8 cellular contexts compared by ENCODE assay signal in the genomic region with DNA sequence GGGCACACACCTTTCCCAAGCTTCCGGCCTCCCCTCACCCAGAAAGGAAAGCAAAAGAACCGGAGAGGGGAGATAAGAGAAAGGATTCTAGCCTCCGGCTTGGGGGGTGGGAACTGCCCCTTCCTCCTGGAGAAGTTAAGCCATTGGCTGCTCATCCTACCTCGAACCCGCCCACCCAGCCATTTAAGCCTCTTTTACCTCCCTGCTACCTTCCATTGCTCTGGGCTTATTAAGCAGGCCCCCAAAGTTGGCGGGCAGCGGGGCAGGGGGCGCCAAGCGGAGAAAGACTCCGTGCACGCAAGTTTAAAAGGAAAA. TPM values are rescaled to one million over a fixed set of nuclear protein-coding genes. Genes with fewer than 3 reads are reported as not detected.
DNase-seq lines count a peak whose midpoint lies in the region; ATAC-seq and TF ChIP-seq lines count a peak whose summit lies in the region.

No MANE protein-coding gene starts in this region.

- H3K27me3 Mint-ChIP-seq in mesothelial cell of epicardium (ENCODE audit: low read depth): no peaks in the 10 kb centered on the region

- DNase-seq in BE2C (peak; percentile 95), HS-5 (ENCODE audit: low read depth) (peak; percentile 22), NCI-H748 treated with DMSO at 0.1 percent for 48 hours (lab: John Stamatoyannopoulos, UW) (peak; percentile 79), epithelial cell of prostate (ENCODE audit: low read depth, low spot score) (no peak), mesothelial cell of epicardium (ENCODE audit: low spot score in 2 of 2, unreplicated experiment in 2 of 2) (peak; percentile 79 to 84)
- peak; percentile 44 to 54 for DNase-seq in activated CD4-positive, alpha-beta T cell treated with anti-CD3 and anti-CD28 coated beads, Interleukin-2, amount 50 U/mL, for 48 hours
- peak; percentile 56 for DNase-seq in stimulated activated naive CD4-positive, alpha-beta T cell treated with Interleukin-2 at 50 U/mL for 16 hours (lab: John Stamatoyannopoulos, UW)

- no peaks in the 10 kb centered on the region for H3K9me3 Mint-ChIP-seq in mesothelial cell of epicardium

- no peak for TF ChIP-seq CTCF in BE2C (IDR thresholded peaks at IDR 0.05; ENCODE audit: low read depth, low read length)
- no peak for TF ChIP-seq CTCF in mesothelial cell of epicardium (IDR thresholded peaks at IDR 0.05; ENCODE audit: unreplicated experiment)

- H3K27me3 ChIP-seq in BE2C: no peaks in the 10 kb centered on the region

- H3K27ac ChIP-seq in epithelial cell of prostate: peak overlapping the region; percentile 97

- peaks cover 41% of the 10 kb centered on the region for H3K4me1 Mint-ChIP-seq in mesothelial cell of epicardium

- no peak for ATAC-seq in HG02571 (IDR thresholded peaks at IDR 0.05; ENCODE audit: unreplicated experiment)

- peak overlapping the region; percentile 98 for H3K4me3 ChIP-seq in BE2C (ENCODE audit: low read depth, low read length)

- H3K4me3 Mint-ChIP-seq in mesothelial cell of epicardium: peak overlapping the region; percentile 95

- peaks cover 3% of the 10 kb centered on the region; the same call in 1 of the 2 replicates for H3K36me3 ChIP-seq in BE2C

- no peaks in the 10 kb centered on the region for H3K36me3 Mint-ChIP-seq in mesothelial cell of epicardium

- H3K4me1 ChIP-seq in BE2C: no peaks in the 10 kb centered on the region

- H3K27ac Mint-ChIP-seq in mesothelial cell of epicardium: peak overlapping the region; percentile 98

- no peaks in the 10 kb centered on the region for H3K9me3 ChIP-seq in BE2C

RNA-seq across cellular contexts. Expression of a gene that starts 2.3 kb away (rescaled TPM):
- 14.1 TPM for polyA plus RNA-seq in BE2C (2012; ENCODE audit: insufficient read depth, insufficient read length, low read depth)
- total RNA-seq in mesothelial cell of epicardium: 24.8 to 26.9 TPM (median 26.0 TPM) in 3 replicates
